In genomic region chr11:65417221-65417701, GRCh38 we compare ENCODE assay signal across 8 cellular contexts. TPM values are rescaled to one million over a fixed set of nuclear protein-coding genes. Genes with fewer than 3 reads are reported as not detected.
DNase-seq lines count a peak whose midpoint lies in the region; ATAC-seq and TF ChIP-seq lines count a peak whose summit lies in the region.

No MANE protein-coding gene starts in this region.

- peak overlapping the region; percentile 62 to 99 for H3K9ac ChIP-seq in liver (ENCODE audit: low read depth in 1 of 2, low read length in 2 of 2)

- peak overlapping the region; percentile 93 to 98 (median 94) for H3K4me3 Mint-ChIP-seq in CD8-positive, alpha-beta memory T cell
- peak overlapping the region; percentile 79 to 85 (median 81) for H3K4me3 Mint-ChIP-seq in brain

- H3K27me3 ChIP-seq in CD8-positive, alpha-beta memory T cell (ENCODE audit: insufficient read depth, low read length, poor library complexity, severe bottlenecking) = no peaks in the 10 kb centered on the region
- no peaks in the 10 kb centered on the region for H3K27me3 ChIP-seq in liver (ENCODE audit: control insufficient read depth in 4 of 4, insufficient read depth in 4 of 4, low read length in 3 of 4)

- no peaks in the 10 kb centered on the region for H3K9me3 Mint-ChIP-seq in CD8-positive, alpha-beta memory T cell
- H3K9me3 Mint-ChIP-seq in brain = no peaks in the 10 kb centered on the region

- POLR2A ChIA-PET in CD8-positive, alpha-beta memory T cell (lab: Charles Lee) = interaction anchor here (0.7 to 20.1 kb wide), 12 partner anchors 8 to 86 kb away, joined by 4 to 1366 read pairs (median 12); partner anchors contain the start of genes FRMD8, MALAT1 and SLC25A45

- H3K27me3 Mint-ChIP-seq in CD8-positive, alpha-beta memory T cell = peaks cover 0 to 7% of the 10 kb centered on the region in 2 donors
- peaks cover 3% of the 10 kb centered on the region for H3K27me3 Mint-ChIP-seq in brain

- H3K4me3 ChIP-seq in CD8-positive, alpha-beta memory T cell (ENCODE audit: low read length) = peak overlapping the region; percentile 85
- peak overlapping the region; percentile 3 to 29 (median 9) for H3K4me3 ChIP-seq in liver (ENCODE audit: low read depth in 1 of 3, low read length in 3 of 3)

- CTCF ChIA-PET in CD8-positive, alpha-beta memory T cell (lab: Charles Lee) = interaction anchor here (0.8 to 11.7 kb wide), 25 partner anchors 9 to 104 kb away, joined by 3 to 448 read pairs (median 7); partner anchors contain the start of genes FRMD8, MALAT1 and SLC25A45

- DNase-seq in CD8-positive, alpha-beta memory T cell = peak in 1 of 5 donors; percentile 39
- DNase-seq in NCI-H69 (lab: John Stamatoyannopoulos, UW) = peak; percentile 82
- no peak for DNase-seq in omental fat pad (ENCODE audit: low spot score)

- TF ChIP-seq RAD21 in liver (IDR thresholded peaks at IDR 0.05) = no peak

- no peaks in the 10 kb centered on the region for H3K9me3 ChIP-seq in CD8-positive, alpha-beta memory T cell (ENCODE audit: low read length)
- no peaks in the 10 kb centered on the region for H3K9me3 ChIP-seq in liver (ENCODE audit: control insufficient read depth in 4 of 4, low read length in 3 of 4)

- H3K27ac Mint-ChIP-seq in CD8-positive, alpha-beta memory T cell = peak overlapping the region; percentile 94 to 98 (median 97)
- H3K27ac Mint-ChIP-seq in brain = peak overlapping the region; percentile 88 to 99 (median 97)

- no peak for ATAC-seq in GM19328 (IDR thresholded peaks at IDR 0.05; ENCODE audit: unreplicated experiment)
- ATAC-seq in GM21723 (IDR thresholded peaks at IDR 0.05; ENCODE audit: unreplicated experiment) = no peak
- no peak for ATAC-seq in omental fat pad (ENCODE audit: low FRiP score)

- peak overlapping the region; percentile 98 for H3K27ac ChIP-seq in CD8-positive, alpha-beta memory T cell (ENCODE audit: low read depth, low read length)
- H3K27ac ChIP-seq in liver (ENCODE audit: low read depth in 1 of 2, low read length in 2 of 2) (peak overlapping the region; percentile 99 to 100), temporal lobe (ENCODE audit: low read depth, low read length) (peak overlapping the region; percentile 100)

- WGBS in liver = 28% methylated on average over 10 of the region's 10 CpGs

- H3K4me1 ChIP-seq in CD8-positive, alpha-beta memory T cell (ENCODE audit: insufficient read depth, low read length) = peaks cover 59% of the 10 kb centered on the region
- peaks cover 11 to 39% (median 23%) of the 10 kb centered on the region in 4 donors for H3K4me1 ChIP-seq in liver (ENCODE audit: control insufficient read depth in 4 of 4, insufficient read depth in 4 of 4, low read length in 3 of 4)

- TF ChIP-seq CTCF in brain (conservative IDR thresholded peaks at IDR 0.05) = no peak
- no peak for TF ChIP-seq CTCF in liver (IDR thresholded peaks at IDR 0.05; ENCODE audit: low read depth, low read length, missing input control)
- no peak for TF ChIP-seq CTCF in omental fat pad (IDR thresholded peaks at IDR 0.05)

- H3K4me1 Mint-ChIP-seq in CD8-positive, alpha-beta memory T cell = peaks cover 56 to 62% (median 61%) of the 10 kb centered on the region in 3 donors
- H3K4me1 Mint-ChIP-seq in brain = peaks cover 73% of the 10 kb centered on the region

- no peaks in the 10 kb centered on the region for H3K36me3 ChIP-seq in CD8-positive, alpha-beta memory T cell (ENCODE audit: insufficient read depth, low read length)
- H3K36me3 ChIP-seq in liver (ENCODE audit: control insufficient read depth in 4 of 4, insufficient read depth in 3 of 4, low read depth in 1 of 4, low read length in 3 of 4) = peaks cover 0 to 4% (median 0%) of the 10 kb centered on the region in 4 donors

- H3K36me3 Mint-ChIP-seq in CD8-positive, alpha-beta memory T cell = peaks cover 0 to 27% (median 0%) of the 10 kb centered on the region in 3 donors
- no peaks in the 10 kb centered on the region for H3K36me3 Mint-ChIP-seq in brain

TF ChIP-seq in liver, 16 proteins besides CTCF, POLR2A, EP300 and RAD21:
- TF ChIP-seq REST (IDR thresholded peaks at IDR 0.05) (no peak), EGR1 (IDR thresholded peaks at IDR 0.05; ENCODE audit: low read depth in 2 of 2) (peak in 1 of 2 donors; percentile 7), ATF3 (IDR thresholded peaks at IDR 0.05) (no peak), JUND (IDR thresholded peaks at IDR 0.05) (no peak)

RNA-seq across cellular contexts. Expression of gene NEAT1, which starts 5.3 kb away (rescaled TPM):
- 100 to 1,000 TPM; 196 to 204 TPM for total RNA-seq in CD8-positive, alpha-beta memory T cell
- polyA plus RNA-seq in CD8-positive, alpha-beta memory T cell = 2.7 TPM
- polyA plus RNA-seq in brain (ENCODE audit: insufficient read depth, low read depth, low replicate concordance) (3.8 TPM), liver (100 to 1,000 TPM in 1 of 2 donors, 10 to 100 TPM in 1; 50.2 to 111 TPM)
- total RNA-seq in liver (1,000 to 10,000 TPM in 1 of 2 donors, 10 to 100 TPM in 1; 29.6 to 1,968 TPM), temporal lobe (8.4 TPM), omental fat pad (1,000 to 10,000 TPM in 1 of 4 donors, 100 to 1,000 TPM in 3; 447 to 1,169 (median 678) TPM)

RNA-seq across cellular contexts. Expression of gene FRMD8, which starts 30.8 kb away (rescaled TPM):
- 10 to 100 TPM; 44.9 to 49.8 TPM for total RNA-seq in CD8-positive, alpha-beta memory T cell
- 60.6 TPM for polyA plus RNA-seq in CD8-positive, alpha-beta memory T cell
- 20.3 TPM for polyA plus RNA-seq in brain (ENCODE audit: insufficient read depth, low read depth, low replicate concordance)
- total RNA-seq in liver = 10 to 100 TPM; 20.7 to 22.8 TPM
- 1 to 10 TPM; 2.8 to 9.4 TPM for polyA plus RNA-seq in liver
- total RNA-seq in temporal lobe = 6.9 TPM
- total RNA-seq in omental fat pad = 10 to 100 TPM; 29.2 to 77.9 (median 58.9) TPM

RNA-seq across cellular contexts. Expression of gene SLC25A45, which starts 34.8 kb away (rescaled TPM):
- total RNA-seq in CD8-positive, alpha-beta memory T cell = 10 to 100 TPM; 13.3 to 13.8 TPM
- 14.6 TPM for polyA plus RNA-seq in CD8-positive, alpha-beta memory T cell
- polyA plus RNA-seq in brain (ENCODE audit: insufficient read depth, low read depth, low replicate concordance) (4.0 TPM), liver (1 to 10 TPM; 4.5 to 5.6 TPM)
- total RNA-seq in liver (1 to 10 TPM; 5.1 to 6.8 TPM), temporal lobe (0.74 TPM), omental fat pad (1 to 10 TPM; 4.1 to 9.2 (median 6.0) TPM)
